10 cellular contexts compared by ENCODE assay signal in the genomic region with DNA sequence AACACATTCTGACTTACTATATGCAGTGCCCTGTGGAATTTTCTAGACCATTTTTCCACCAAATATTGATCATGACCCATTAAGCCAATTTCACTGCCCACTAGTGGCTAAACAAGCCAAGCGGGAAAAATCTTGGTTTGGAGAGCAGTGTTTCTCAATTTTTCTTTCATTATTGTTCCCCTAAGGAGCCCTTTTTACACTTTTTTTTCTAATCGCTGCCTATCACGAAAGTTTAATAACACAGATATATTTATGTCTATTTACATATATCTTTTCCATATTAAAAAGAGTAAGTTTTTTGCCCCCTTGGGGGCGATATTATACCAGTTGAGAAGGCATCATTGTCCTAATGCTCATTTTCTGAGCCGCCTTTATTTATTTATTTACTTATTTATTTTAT. TPM values are rescaled to one million over a fixed set of nuclear protein-coding genes. Genes with fewer than 3 reads are reported as not detected.
A peak's percentile ranks its signal among the peaks of the same experiment; 100 is the strongest.
DNase-seq lines count a peak whose midpoint lies in the region; ATAC-seq and TF ChIP-seq lines count a peak whose summit lies in the region.
"Had no signal": no experiment of that assay in that cellular context is flagged by ENCODE, and none has a peak within 500 bp of the region (broad histone marks: within the 10 kb centered on the region; RNA-seq: fewer than 3 reads in every experiment).

No MANE protein-coding gene starts in this region.

- H3K4me1 Mint-ChIP-seq in CD14-positive monocyte (peaks cover 2% of the 10 kb centered on the region), HFFc6 (ENCODE audit: low read depth) (no peaks in the 10 kb centered on the region)
- H3K4me1 Mint-ChIP-seq in activated CD4-positive, alpha-beta T cell treated with anti-CD3 and anti-CD28 coated beads for 36 hours, result no peaks in the 10 kb centered on the region

- no peak for TF ChIP-seq POLR2A in body of pancreas (IDR thresholded peaks at IDR 0.05)

- no peak overlapping the region for H3K27ac ChIP-seq in body of pancreas

- H3K4me3 Mint-ChIP-seq in CD14-positive monocyte (no peak overlapping the region), HFFc6 (no peak overlapping the region)
- no peak overlapping the region for H3K4me3 Mint-ChIP-seq in activated CD4-positive, alpha-beta T cell treated with anti-CD3 and anti-CD28 coated beads for 36 hours

- no peaks in the 10 kb centered on the region for H3K36me3 ChIP-seq in body of pancreas (replicated peaks in 1 of 2; ENCODE audit: insufficient read depth in 1 of 2, low read depth in 2 of 2)

- H3K27me3 Mint-ChIP-seq in CD14-positive monocyte (ENCODE audit: low read depth in 3 of 3) (peaks cover 2 to 8% (median 6%) of the 10 kb centered on the region in 3 donors), HFFc6 (ENCODE audit: insufficient read depth) (peaks cover 10% of the 10 kb centered on the region)
- peaks cover 2% of the 10 kb centered on the region for H3K27me3 Mint-ChIP-seq in activated CD4-positive, alpha-beta T cell treated with anti-CD3 and anti-CD28 coated beads for 36 hours

- CTCF ChIA-PET in activated CD4-positive, alpha-beta T cell treated with anti-CD3 and anti-CD28 coated beads for 36 hours (lab: Charles Lee), result interaction anchor here (1.0 kb wide), 1 partner anchor 13 kb away, joined by 5 read pairs; no protein-coding TSS in a partner anchor

- intact Hi-C loops in CD14-positive monocyte (cut with micrococcal nuclease), result no loop called here
- intact Hi-C loops in body of pancreas (cut with DNase I), result loop anchor here (10.0 kb wide), 1 partner anchor 583 kb away; no protein-coding TSS in a partner anchor
- intact Hi-C loops in activated CD4-positive, alpha-beta T cell treated with anti-CD3 and anti-CD28 coated beads for 36 hours (cut with DNase I, micrococcal nuclease), result no loop called here

- H3K4me1 ChIP-seq in body of pancreas, result no peaks in the 10 kb centered on the region

- no peaks in the 10 kb centered on the region for H3K36me3 Mint-ChIP-seq in CD14-positive monocyte
- H3K36me3 Mint-ChIP-seq in HFFc6 (ENCODE audit: low read depth), result no peaks in the 10 kb centered on the region
- H3K36me3 Mint-ChIP-seq in activated CD4-positive, alpha-beta T cell treated with anti-CD3 and anti-CD28 coated beads for 36 hours (ENCODE audit: low read depth), result no peaks in the 10 kb centered on the region

- DNase-seq in CD14-positive monocyte (ENCODE audit: low spot score), result no peak
- DNase-seq in HFFc6, result peak; percentile 53
- peak in 1 of 4 donors; percentile 13 for DNase-seq in body of pancreas
- peak; percentile 33 for DNase-seq in medulla oblongata (ENCODE audit: extremely low spot score)
- DNase-seq in hippocampal formation (lab: John Stamatoyannopoulos, UW), result no peak
- no peak for DNase-seq in middle frontal gyrus (ENCODE audit: extremely low spot score, low spot score)
- no peak for DNase-seq in NCI-H2171 (lab: John Stamatoyannopoulos, UW)
- no peak for DNase-seq in activated CD4-positive, alpha-beta T cell treated with anti-CD3 and anti-CD28 coated beads for 36 hours
- DNase-seq: activated CD4-positive, alpha-beta T cell treated with anti-CD3 and anti-CD28 coated beads, Interleukin-2, amount 50 U/mL, for 48 hours had no signal

- WGBS in body of pancreas, 2 donors, result 8 to 12% methylated on average over 5 of the region's 5 CpGs

- H3K9me3 ChIP-seq in body of pancreas, result no peaks in the 10 kb centered on the region

- no peaks in the 10 kb centered on the region for H3K27me3 ChIP-seq in body of pancreas

- POLR2A ChIA-PET in activated CD4-positive, alpha-beta T cell treated with anti-CD3 and anti-CD28 coated beads for 36 hours (lab: Charles Lee), result no interaction called here

- no peak overlapping the region for H3K4me3 ChIP-seq in body of pancreas

- H3K27ac Mint-ChIP-seq in CD14-positive monocyte (no peak overlapping the region), HFFc6 (no peak overlapping the region)
- no peak overlapping the region for H3K27ac Mint-ChIP-seq in activated CD4-positive, alpha-beta T cell treated with anti-CD3 and anti-CD28 coated beads for 36 hours

- TF ChIP-seq CTCF in CD14-positive monocyte (IDR thresholded peaks at IDR 0.05), result peak; percentile 41
- peak; percentile 83 for TF ChIP-seq CTCF in HFFc6 (IDR thresholded peaks at IDR 0.05)
- TF ChIP-seq CTCF in body of pancreas (IDR thresholded peaks at IDR 0.05), result peak in 6 of 7 experiments; percentile 38 to 66 (median 54)

- no peaks in the 10 kb centered on the region for H3K9me3 Mint-ChIP-seq in CD14-positive monocyte
- no peaks in the 10 kb centered on the region for H3K9me3 Mint-ChIP-seq in HFFc6
- H3K9me3 Mint-ChIP-seq in activated CD4-positive, alpha-beta T cell treated with anti-CD3 and anti-CD28 coated beads for 36 hours (ENCODE audit: low read depth), result no peaks in the 10 kb centered on the region

- peak; percentile 55 for ATAC-seq in body of pancreas
- ATAC-seq in activated CD4-positive, alpha-beta T cell treated with anti-CD3 and anti-CD28 coated beads for 36 hours, result no peak

RNA-seq across cellular contexts. Expression of a gene that starts 10.8 kb away (rescaled TPM):
- polyA plus RNA-seq in CD14-positive monocyte, result not detected
- total RNA-seq in HFFc6 (2021; fragmentation: NEBNext Ultra II Directional; extraction: Animal tissue kit (Norgen Biotek cat#: 25700)), result under 1 TPM in 4 of 6 experiments, not detected in 2; 0.28 to 0.39 (median 0.33) TPM
- total RNA-seq in body of pancreas, result not detected
- 1 to 10 TPM; 3.7 to 4.0 TPM for total RNA-seq in activated CD4-positive, alpha-beta T cell treated with anti-CD3 and anti-CD28 coated beads for 36 hours

RNA-seq across cellular contexts. Expression of a gene that starts 18.8 kb away (rescaled TPM):
- polyA plus RNA-seq in CD14-positive monocyte, result not detected
- not detected for total RNA-seq in HFFc6 (2021; fragmentation: NEBNext Ultra II Directional; extraction: Animal tissue kit (Norgen Biotek cat#: 25700))
- total RNA-seq in body of pancreas, result not detected
- not detected for total RNA-seq in activated CD4-positive, alpha-beta T cell treated with anti-CD3 and anti-CD28 coated beads for 36 hours
- total RNA-seq: glomerular endothelial cell had no signal

RNA-seq across cellular contexts. Expression of a gene that starts 23.7 kb away (rescaled TPM):
- 1,000 to 10,000 TPM; 1,429 to 1,628 TPM for polyA plus RNA-seq in CD14-positive monocyte
- total RNA-seq in HFFc6 (2021; fragmentation: NEBNext Ultra II Directional; extraction: Animal tissue kit (Norgen Biotek cat#: 25700)), result 1,000 to 10,000 TPM; 1,621 to 1,937 (median 1,752) TPM
- total RNA-seq in body of pancreas, result 100 to 1,000 TPM; 306 to 384 TPM
- total RNA-seq in activated CD4-positive, alpha-beta T cell treated with anti-CD3 and anti-CD28 coated beads for 36 hours, result 1,000 to 10,000 TPM; 2,482 to 3,644 TPM

RNA-seq across cellular contexts. Expression of a gene that starts 31.0 kb away (rescaled TPM):
- under 1 TPM; 0.23 to 0.66 TPM for polyA plus RNA-seq in CD14-positive monocyte
- under 1 TPM in 2 of 6 experiments, not detected in 4; 0.19 to 0.30 TPM for total RNA-seq in HFFc6 (2021; fragmentation: NEBNext Ultra II Directional; extraction: Animal tissue kit (Norgen Biotek cat#: 25700))
- total RNA-seq in body of pancreas, result under 1 TPM in 1 of 2 donors, not detected in 1; 0.78 TPM
- total RNA-seq in activated CD4-positive, alpha-beta T cell treated with anti-CD3 and anti-CD28 coated beads for 36 hours, result 1 to 10 TPM in 1 of 2 experiments, under 1 TPM in 1; 0.69 to 1.3 TPM

RNA-seq across cellular contexts. Expression of a gene that starts 34.0 kb away (rescaled TPM):
- polyA plus RNA-seq in CD14-positive monocyte, result 100 to 1,000 TPM; 279 to 388 TPM
- 100 to 1,000 TPM; 111 to 135 (median 123) TPM for total RNA-seq in HFFc6 (2021; fragmentation: NEBNext Ultra II Directional; extraction: Animal tissue kit (Norgen Biotek cat#: 25700))
- 10 to 100 TPM; 29.3 to 32.2 TPM for total RNA-seq in body of pancreas
- total RNA-seq in activated CD4-positive, alpha-beta T cell treated with anti-CD3 and anti-CD28 coated beads for 36 hours, result 100 to 1,000 TPM; 106 to 113 TPM

Comparison
In these comparisons a context has a peak if more than half of its experiments do, and no peak if none do; other contexts are left out.
1. DNase-seq: peak in HFFc6 (single experiment) and medulla oblongata (single experiment); none in CD14-positive monocyte (single experiment), hippocampal formation (0 of 2), middle frontal gyrus (single experiment), NCI-H2171 (single experiment) and activated CD4-positive, alpha-beta T cell treated with anti-CD3 and anti-CD28 coated beads for 36 hours (single experiment).
2. RNA of a gene that starts 23.7 kb away (total RNA-seq): 2,482 to 3,644 TPM in activated CD4-positive, alpha-beta T cell treated with anti-CD3 and anti-CD28 coated beads for 36 hours and 1,621 to 1,937 TPM in HFFc6; 306 to 384 TPM in body of pancreas; every median in the first group is over 4 times any median in the second.
3. Peak in every context shown above with its lines, with median percentiles within 50 percentile points of each other: CTCF ChIP-seq.